13 cellular contexts compared by ENCODE assay signal in the genomic region with DNA sequence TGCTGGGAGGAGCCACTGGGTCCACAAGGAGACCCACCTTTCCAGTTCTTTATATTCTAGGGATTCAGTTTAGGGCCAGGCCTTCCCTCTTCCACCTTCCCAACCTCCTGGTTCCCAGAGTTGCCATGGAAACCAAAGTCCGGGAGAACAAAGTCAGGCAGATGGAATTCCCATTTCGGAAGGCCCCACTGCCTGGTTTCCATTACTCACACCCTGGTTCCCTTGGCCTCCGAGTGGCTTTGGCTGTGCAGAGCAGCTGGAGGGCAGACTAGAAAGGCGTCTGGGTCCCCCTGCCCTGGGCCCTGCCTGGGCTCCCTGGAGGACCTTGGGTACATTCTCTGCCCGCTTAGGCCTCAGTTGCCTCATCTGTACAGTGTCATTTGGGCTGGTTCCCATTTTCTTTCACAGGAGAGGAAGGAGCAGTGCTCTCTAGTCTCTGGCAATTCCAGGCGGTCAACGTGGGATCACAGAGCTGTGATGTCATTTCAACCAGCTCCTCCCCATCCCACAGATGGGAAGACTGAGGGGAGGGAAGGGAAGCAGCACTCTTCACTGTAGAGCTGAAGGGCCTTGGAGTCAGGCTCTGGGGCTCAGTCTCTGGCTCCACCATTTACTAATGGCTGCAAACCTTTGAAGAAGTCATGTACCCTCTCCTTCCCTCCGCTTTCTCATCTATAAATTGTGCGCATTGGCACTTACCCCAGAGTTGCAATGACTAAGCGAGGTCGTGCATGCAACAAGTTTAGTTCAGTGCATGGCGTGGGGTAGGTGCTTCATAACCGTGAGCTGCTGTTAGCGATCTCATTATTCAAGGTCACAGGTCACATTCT.
DNase-seq lines count a peak whose midpoint lies in the region; ATAC-seq and TF ChIP-seq lines count a peak whose summit lies in the region.
"Had no signal": no experiment of that assay in that cellular context is flagged by ENCODE, and none has a peak within 500 bp of the region (broad histone marks: within the 10 kb centered on the region; RNA-seq: fewer than 3 reads in every experiment).

No MANE protein-coding gene starts in this region.

- H3K36me3 ChIP-seq in ACC112 (ENCODE audit: insufficient read depth, low read length) (no peaks in the 10 kb centered on the region), right lobe of liver (peaks cover 0 to 20% (median 11%) of the 10 kb centered on the region in 4 donors), thyroid gland (peaks cover 20 to 22% of the 10 kb centered on the region in 2 donors)

- H3K79me2 ChIP-seq in ACC112 (ENCODE audit: control insufficient read depth, insufficient read depth, low read length, unreplicated experiment), result peaks cover 10% of the 10 kb centered on the region

- H2AFZ ChIP-seq in ACC112 (ENCODE audit: low read length, unreplicated experiment), result no peak overlapping the region

- H3K4me1 ChIP-seq in ACC112 (ENCODE audit: control insufficient read depth, insufficient read depth, low read length, unreplicated experiment) (peaks cover 32% of the 10 kb centered on the region), right lobe of liver (peaks cover 0 to 65% (median 30%) of the 10 kb centered on the region in 4 donors), thyroid gland (peaks cover 0 to 35% of the 10 kb centered on the region in 2 donors)

- H3K9me3 ChIP-seq in right lobe of liver, result no peaks in the 10 kb centered on the region
- no peaks in the 10 kb centered on the region for H3K9me3 ChIP-seq in thyroid gland
- H3K9me3 ChIP-seq in CD4-positive, alpha-beta T cell (ENCODE audit: control insufficient read depth, low read length), result no peaks in the 10 kb centered on the region
- H3K9me3 ChIP-seq: body of pancreas had no signal

- H3K27me3 Mint-ChIP-seq in effector memory CD8-positive, alpha-beta T cell, result no peaks in the 10 kb centered on the region
- no peaks in the 10 kb centered on the region for H3K27me3 Mint-ChIP-seq in CD4-positive, alpha-beta T cell

- ATAC-seq in effector memory CD8-positive, alpha-beta T cell (replicated peaks), result no peak
- ATAC-seq in right lobe of liver (peak in 3 of 4 donors; percentile 0 to 14 (median 1)), HG03442 (IDR thresholded peaks at IDR 0.05; ENCODE audit: unreplicated experiment) (no peak)
- no peak for ATAC-seq in CD4-positive, alpha-beta T cell (ENCODE audit: poor library complexity)
- ATAC-seq: body of pancreas had no signal

- 75% methylated on average over 7 of the region's 14 CpGs for WGBS in right lobe of liver (ENCODE audit: insufficient coverage, low coverage, low lambda C conversion rate, missing lambda C conversion rate)
- WGBS in thyroid gland, 2 donors, result 86 to 89% methylated on average over 14 of the region's 14 CpGs

- H3K36me3 Mint-ChIP-seq in effector memory CD8-positive, alpha-beta T cell (ENCODE audit: insufficient read depth), result peaks cover 22% of the 10 kb centered on the region
- peaks cover 25% of the 10 kb centered on the region for H3K36me3 Mint-ChIP-seq in CD4-positive, alpha-beta T cell (ENCODE audit: low read depth)

- TF ChIP-seq CTCF in right lobe of liver (IDR thresholded peaks at IDR 0.05) (no peak), thyroid gland (IDR thresholded peaks at IDR 0.05) (no peak)
- TF ChIP-seq CTCF in CD4-positive, alpha-beta T cell (IDR thresholded peaks at IDR 0.05), result no peak

- CTCF ChIA-PET in CD4-positive, alpha-beta T cell (lab: Charles Lee), result no interaction called here

- DNase-seq in LHCN-M2 (ENCODE audit: low read depth) (peak; percentile 89), right lobe of liver (peak in 1 of 3 donors; percentile 35), occipital lobe (lab: John Stamatoyannopoulos, UW) (no peak), thyroid gland (no peak)
- no peak for DNase-seq in effector memory CD8-positive, alpha-beta T cell
- DNase-seq in CD4-positive, alpha-beta T cell, result no peak
- DNase-seq: body of pancreas, immature natural killer cell, NCI-H82 had no signal

- H3K27ac Mint-ChIP-seq in effector memory CD8-positive, alpha-beta T cell, result peak overlapping the region; percentile 25 to 59
- H3K27ac Mint-ChIP-seq in CD4-positive, alpha-beta T cell, result no peak overlapping the region
- H3K27ac Mint-ChIP-seq: IgD-negative memory B cell had no signal

- H3K4me3 ChIP-seq in ACC112 (ENCODE audit: low read depth, low read length) (no peak overlapping the region), right lobe of liver (no peak overlapping the region), thyroid gland (replicated peaks in 1 of 3) (no peak overlapping the region)
- H3K4me3 ChIP-seq: body of pancreas had no signal

- intact Hi-C loops in right lobe of liver (cut with DNase I) (no loop called here), thyroid gland (cut with DNase I) (no loop called here)
- intact Hi-C loops in CD4-positive, alpha-beta T cell (cut with DNase I, micrococcal nuclease), result no loop called here

- POLR2A ChIA-PET in CD4-positive, alpha-beta T cell (lab: Charles Lee), result no interaction called here

- peaks cover 0 to 15% of the 10 kb centered on the region in 2 donors for H3K4me1 Mint-ChIP-seq in effector memory CD8-positive, alpha-beta T cell (ENCODE audit: low read depth in 2 of 2)
- no peaks in the 10 kb centered on the region for H3K4me1 Mint-ChIP-seq in CD4-positive, alpha-beta T cell (ENCODE audit: low read depth)

- no peak overlapping the region for H3K4me3 Mint-ChIP-seq in effector memory CD8-positive, alpha-beta T cell
- no peak overlapping the region for H3K4me3 Mint-ChIP-seq in CD4-positive, alpha-beta T cell
- H3K4me3 Mint-ChIP-seq: IgD-negative memory B cell, immature natural killer cell had no signal

- no peaks in the 10 kb centered on the region for H3K9me3 Mint-ChIP-seq in effector memory CD8-positive, alpha-beta T cell
- no peaks in the 10 kb centered on the region for H3K9me3 Mint-ChIP-seq in CD4-positive, alpha-beta T cell
- H3K9me3 Mint-ChIP-seq: IgD-negative memory B cell, immature natural killer cell had no signal

- peak overlapping the region; percentile 23; the same call in 1 of the 2 replicates for H3K27ac ChIP-seq in ACC112 (ENCODE audit: low read depth, low read length)
- peak overlapping the region in 1 of 3 donors; percentile 80 for H3K27ac ChIP-seq in right lobe of liver
- H3K27ac ChIP-seq in thyroid gland, result no peak overlapping the region
- no peak overlapping the region for H3K27ac ChIP-seq in CD4-positive, alpha-beta T cell (ENCODE audit: low read depth, low read length)
- H3K27ac ChIP-seq: C4-2B had no signal

- H3K27me3 ChIP-seq in ACC112 (ENCODE audit: insufficient read depth, low read length) (no peaks in the 10 kb centered on the region), right lobe of liver (no peaks in the 10 kb centered on the region), thyroid gland (no peaks in the 10 kb centered on the region)
- no peaks in the 10 kb centered on the region for H3K27me3 ChIP-seq in CD4-positive, alpha-beta T cell (ENCODE audit: control insufficient read depth, insufficient read depth, low read length)
- H3K27me3 ChIP-seq: body of pancreas had no signal

- TF ChIP-seq POLR2A in right lobe of liver (IDR thresholded peaks at IDR 0.05), result no peak
- TF ChIP-seq POLR2A in thyroid gland (IDR thresholded peaks at IDR 0.05), result no peak

Comparison
In these comparisons a context has a peak if more than half of its experiments do, and no peak if none do; other contexts are left out.
1. ATAC-seq: peak in right lobe of liver (3 of 4); none in effector memory CD8-positive, alpha-beta T cell (single experiment), HG03442 (single experiment) and CD4-positive, alpha-beta T cell (single experiment).